8 cellular contexts compared by ENCODE assay signal in genomic region chr1:174815036-174815435, GRCh38.
A peak's percentile ranks its signal among the peaks of the same experiment; 100 is the strongest.
DNase-seq lines count a peak whose midpoint lies in the region; ATAC-seq and TF ChIP-seq lines count a peak whose summit lies in the region.

No MANE protein-coding gene starts in this region.

- H3K27ac ChIP-seq in BLaER1 (peak overlapping the region; percentile 73), substantia nigra (ENCODE audit: low read depth, low read length, poor library complexity, severe bottlenecking) (no peak overlapping the region)

- peak overlapping the region; percentile 79 for H3K4me2 ChIP-seq in BLaER1

- DNase-seq in HS-5 (ENCODE audit: low read depth): peak; percentile 53
- peak; percentile 4 to 68 for DNase-seq in cardiac fibroblast (ENCODE audit: low read depth in 2 of 2)
- no peak for DNase-seq in substantia nigra (lab: John Stamatoyannopoulos, UW)
- no peak for DNase-seq in mucosa of descending colon

- peaks cover 41% of the 10 kb centered on the region for H3K4me1 ChIP-seq in BLaER1
- H3K4me1 ChIP-seq in mucosa of descending colon (ENCODE audit: low read depth): no peaks in the 10 kb centered on the region

- TF ChIP-seq CTCF in cardiac fibroblast (IDR thresholded peaks at IDR 0.05; ENCODE audit: low read depth, low read length): no peak
- no peak for TF ChIP-seq CTCF in mucosa of descending colon (IDR thresholded peaks at IDR 0.05)

- H3K4me3 ChIP-seq in BLaER1 (peak overlapping the region; percentile 24; the same call in 1 of the 2 replicates), cardiac fibroblast (replicated peaks in 1 of 2; ENCODE audit: low read depth in 2 of 2, low read length in 2 of 2) (no peak overlapping the region), mucosa of descending colon (no peak overlapping the region)

- no peaks in the 10 kb centered on the region for H4K20me1 ChIP-seq in BLaER1

- H3K27me3 ChIP-seq in BLaER1: no peaks in the 10 kb centered on the region

- ATAC-seq in GM18907 (IDR thresholded peaks at IDR 0.05; ENCODE audit: unreplicated experiment) (peak; percentile 49), GM19023 (IDR thresholded peaks at IDR 0.05; ENCODE audit: unreplicated experiment) (no peak), mucosa of descending colon (no peak), GM21825 (IDR thresholded peaks at IDR 0.05; ENCODE audit: unreplicated experiment) (no peak)

- H3K9me3 ChIP-seq in BLaER1: no peaks in the 10 kb centered on the region
- no peaks in the 10 kb centered on the region for H3K9me3 ChIP-seq in mucosa of descending colon

- intact Hi-C loops in mucosa of descending colon (cut with DNase I, micrococcal nuclease): no loop called here

- H3K36me3 ChIP-seq in BLaER1 (peaks cover 22% of the 10 kb centered on the region; the same call in 1 of the 2 replicates), mucosa of descending colon (ENCODE audit: low read depth) (no peaks in the 10 kb centered on the region)

- H3K9ac ChIP-seq in BLaER1: peak overlapping the region; percentile 40; the same call in 1 of the 2 replicates

Comparison
In these comparisons a context has a peak if more than half of its experiments do, and no peak if none do; other contexts are left out.
1. DNase-seq: peak in HS-5 (single experiment) and cardiac fibroblast (2 of 2); none in substantia nigra (0 of 49) and mucosa of descending colon (0 of 3).